1 cellular context compared by ENCODE assay signal in the genomic region with DNA sequence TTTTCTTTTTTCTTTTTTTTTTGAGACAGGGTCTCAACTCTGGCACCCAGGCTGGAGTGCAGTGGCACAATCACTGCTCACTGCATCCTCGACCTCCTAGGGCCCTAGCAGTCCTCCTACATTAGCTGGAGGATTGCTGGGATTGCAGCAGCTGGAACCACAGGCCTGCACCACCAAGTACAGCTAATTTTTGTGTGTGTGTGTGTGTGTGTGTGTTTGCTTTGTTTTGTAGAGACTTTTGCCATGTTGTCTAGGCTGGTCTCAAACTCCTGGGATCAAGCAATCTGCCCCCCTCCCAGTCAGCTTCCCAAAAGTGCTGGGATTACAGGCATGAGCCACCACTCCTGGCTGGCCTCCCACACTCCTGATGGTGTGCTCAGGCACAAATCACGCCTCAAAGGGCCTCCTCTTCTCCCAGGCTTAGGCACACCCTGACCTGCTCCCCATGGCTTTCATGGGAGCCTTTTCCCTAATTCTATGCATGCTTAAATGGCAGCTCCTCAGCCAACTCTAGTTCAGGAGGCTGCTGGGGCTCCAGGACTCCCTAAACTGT.
TF ChIP-seq lines count a peak whose summit lies in the region.

No MANE protein-coding gene starts in this region.

TF ChIP-seq in IMR-90, 13 proteins besides CTCF, POLR2A, EP300 and RAD21 (continued from another document):
- TF ChIP-seq ELK1 (IDR thresholded peaks at IDR 0.05; ENCODE audit: borderline replicate concordance, low read depth, low read length): no peak
TF ChIP-seq in IMR-90: peak in this region for 0.
